In the genomic region with DNA sequence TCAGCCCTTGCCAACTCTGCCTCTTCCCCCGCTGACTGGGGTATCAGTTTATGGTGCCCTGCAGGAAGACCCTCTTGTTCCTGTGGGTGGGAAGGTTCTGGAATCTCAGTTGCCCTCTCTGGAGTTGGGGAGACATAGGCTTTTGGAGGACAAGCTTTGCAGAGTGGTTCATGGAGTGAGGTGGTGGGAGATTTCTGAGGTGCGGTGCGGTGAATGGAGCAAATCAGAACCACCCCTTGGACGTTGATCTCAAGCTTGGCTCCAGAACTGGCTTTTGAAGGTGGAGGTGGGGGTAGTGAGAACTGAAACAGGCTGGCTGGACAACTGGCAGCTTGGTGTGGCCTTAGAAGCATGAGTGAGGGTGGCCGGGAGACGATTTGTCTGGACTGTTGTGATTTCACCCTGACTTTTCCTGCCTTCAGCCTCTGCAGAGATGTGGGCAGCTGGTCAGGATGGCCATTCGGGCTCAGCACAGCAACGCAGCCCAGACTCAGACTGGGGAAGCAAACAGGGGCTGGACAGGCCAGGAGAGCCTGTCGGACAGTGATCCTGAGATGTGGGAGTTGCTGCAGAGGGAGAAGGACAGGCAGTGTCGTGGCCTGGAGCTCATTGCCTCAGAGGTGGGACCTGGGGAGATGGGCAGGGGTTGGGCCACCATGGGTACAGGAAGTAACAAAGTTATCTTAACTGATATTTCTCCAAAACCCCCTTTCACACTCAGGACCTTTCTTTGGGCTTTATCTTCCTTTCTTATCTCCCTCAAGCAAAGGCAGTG, we compare ENCODE assay signal across 1 cellular context.
TF ChIP-seq lines count a peak whose summit lies in the region.

No MANE protein-coding gene starts in this region.

TF ChIP-seq in neural cell, 6 proteins besides CTCF, POLR2A, EP300 and RAD21 (continued from another document):
- no peak for TF ChIP-seq EZH2 (IDR thresholded peaks at IDR 0.05; ENCODE audit: borderline replicate concordance, insufficient read depth, low read length, poor library complexity, severe bottlenecking)
- TF ChIP-seq MXI1 (conservative IDR thresholded peaks at IDR 0.05; ENCODE audit: poor library complexity, severe bottlenecking): no peak
- no peak for TF ChIP-seq POLR2AphosphoS5 (IDR thresholded peaks at IDR 0.05)
- no peak for TF ChIP-seq SMC3 (conservative IDR thresholded peaks at IDR 0.05; ENCODE audit: poor library complexity)
- no peak for TF ChIP-seq TAF1 (IDR thresholded peaks at IDR 0.05; ENCODE audit: low read depth)
